Comparison of ENCODE assay signal across 16 cellular contexts in genomic region chr2:230919681-230920080, GRCh38. TPM values are rescaled to one million over a fixed set of nuclear protein-coding genes. Genes with fewer than 3 reads are reported as not detected.
"Had no signal": no experiment of that assay in that cellular context is flagged by ENCODE, and none has a peak within 500 bp of the region (broad histone marks: within the 10 kb centered on the region; RNA-seq: fewer than 3 reads in every experiment).

No MANE protein-coding gene starts in this region.

- DNase-seq: hippocampal formation; ovary; stimulated activated CD4-positive, alpha-beta T cell treated with anti-CD3 and anti-CD28 coated beads, Interleukin-2, amount 100 ng/mL, for 24 hours; stimulated activated naive CD4-positive, alpha-beta T cell treated with Interleukin-2 at 50 U/mL for 16 hours had no signal

- H3K4me3 Mint-ChIP-seq: neural progenitor cell; T-helper 1 cell treated with Interleukin-12 subunit alpha and Interleukin-12 subunit beta and Interleukin-4 antibody, amounts not matched to agents 30 μg/mL and 1 μg/mL, for 36 hours; WTC11 had no signal

- H3K27ac Mint-ChIP-seq: neural progenitor cell; T-helper 1 cell treated with Interleukin-12 subunit alpha and Interleukin-12 subunit beta and Interleukin-4 antibody, amounts not matched to agents 30 μg/mL and 1 μg/mL, for 36 hours; WTC11 had no signal

- H3K4me3 ChIP-seq: ascending aorta, dorsolateral prefrontal cortex, neural progenitor cell, ovary, sigmoid colon, thoracic aorta had no signal

- H3K36me3 Mint-ChIP-seq: neural progenitor cell, WTC11 had no signal

- H3K9me3 Mint-ChIP-seq: neural progenitor cell; T-helper 1 cell treated with Interleukin-12 subunit alpha and Interleukin-12 subunit beta and Interleukin-4 antibody, amounts not matched to agents 30 μg/mL and 1 μg/mL, for 36 hours; WTC11 had no signal

- ATAC-seq: SK-N-SH treated with all-trans-retinoic acid at 6 μM for 48 hours, WTC11 had no signal

RNA-seq across cellular contexts. Expression of gene GPR55, which starts 5.4 kb away (rescaled TPM):
- total RNA-seq: ascending aorta, bronchial epithelial cell, chondrocyte, glomerular endothelial cell, kidney epithelial cell, sigmoid colon, thoracic aorta, WTC11 had no signal
